27 cellular contexts compared by ENCODE assay signal in the genomic region with DNA sequence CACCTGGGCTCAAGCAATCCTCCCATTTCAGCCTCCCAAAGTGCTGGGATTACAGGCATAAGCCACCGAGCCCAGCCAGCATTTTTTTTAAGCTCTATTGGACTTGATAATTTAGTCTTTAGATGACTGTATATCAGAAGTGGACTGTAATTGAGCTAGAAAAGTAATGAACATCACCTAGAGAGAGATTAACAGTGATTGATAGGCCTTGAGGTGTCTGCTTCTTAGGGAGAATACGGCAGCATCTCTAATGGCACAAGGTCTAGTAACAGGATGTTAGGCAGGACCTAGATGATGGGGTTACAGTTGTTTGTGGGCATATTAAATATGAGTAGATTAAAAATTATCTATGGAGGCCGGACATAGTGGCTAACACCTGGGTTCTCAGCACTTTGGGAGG.
"Had no signal": no experiment of that assay in that cellular context is flagged by ENCODE, and none has a peak within 500 bp of the region (broad histone marks: within the 10 kb centered on the region; RNA-seq: fewer than 3 reads in every experiment).

No MANE protein-coding gene starts in this region.

- H3K27me3 ChIP-seq: stomach, suprapubic skin, testis, thyroid gland, tibial artery, tibial nerve, transverse colon, upper lobe of left lung, upper lobe of right lung, uterus, vagina had no signal

- H3K36me3 ChIP-seq: stomach, suprapubic skin, thoracic aorta, thyroid gland, tibial artery, tibial nerve, transverse colon, upper lobe of left lung, upper lobe of right lung, uterus, vagina had no signal

- ATAC-seq: stimulated activated effector memory CD8-positive, alpha-beta T cell treated with anti-CD3 and anti-CD28 coated beads, Interleukin-12 subunit alpha, Interleukin-12 subunit beta, amount 100 ng/mL, for 72 hours; stimulated activated memory B cell treated with anti-CD40 and anti-IgM and Interleukin-4, amounts not matched to agents 10 μg/mL and 1 μg/mL and 100 μg/mL, for 72 hours; stimulated activated naive B cell treated with anti-CD40 and anti-IgM and Interleukin-4, amounts not matched to agents 10 μg/mL and 1 μg/mL and 100 μg/mL, for 72 hours; stimulated activated naive CD8-positive, alpha-beta T cell treated with anti-CD3 and anti-CD28 coated beads, Interleukin-15, amount 100 ng/mL, for 72 hours; stimulated activated naive CD8-positive, alpha-beta T cell treated with anti-CD3 and anti-CD28 coated beads, Interleukin-15, Interleukin-2, amounts not matched to agents 100 U/mL and 50 U/mL, for 24 hours; upper lobe of right lung had no signal

- FAIRE-seq: urothelium cell line had no signal

- H3K27ac ChIP-seq: stomach, suprapubic skin, testis, thoracic aorta, thyroid gland, tibial artery, tibial nerve, transverse colon, upper lobe of left lung, upper lobe of right lung, uterus, vagina had no signal

- H3K9me3 ChIP-seq: stomach, suprapubic skin, testis, thoracic aorta, thyroid gland, tibial artery, tibial nerve, transverse colon, upper lobe of left lung, upper lobe of right lung, uterus, vagina had no signal

- H3K4me1 ChIP-seq: stomach, suprapubic skin, testis, thyroid gland, tibial artery, tibial nerve, transverse colon, upper lobe of left lung, upper lobe of right lung, uterus, vagina had no signal

- H3K4me3 ChIP-seq: stomach, suprapubic skin, testis, thoracic aorta, thyroid gland, tibial artery, tibial nerve, transverse colon, upper lobe of left lung, upper lobe of right lung, uterus, vagina had no signal

- DNase-seq: stimulated activated CD4-positive, alpha-beta T cell treated with anti-CD3 and anti-CD28 coated beads, Interleukin-2, amount 100 ng/mL, for 48 hours; stimulated activated CD4-positive, alpha-beta T cell treated with anti-CD3 and anti-CD28 coated beads, Interleukin-4, amount 100 ng/mL, for 1 hour; stimulated activated CD4-positive, alpha-beta T cell treated with anti-CD3 and anti-CD28 coated beads, Interleukin-4, amount 100 ng/mL, for 24 hours; stimulated activated CD4-positive, alpha-beta T cell treated with anti-CD3 and anti-CD28 coated beads, Interleukin-4, amount 100 ng/mL, for 4 hours; stimulated activated CD8-positive, alpha-beta memory T cell treated with anti-CD3 and anti-CD28 coated beads, Interleukin-4, amount 100 ng/mL, for 48 hours; stimulated activated naive B cell treated with anti-CD40 and anti-IgM and Interleukin-4, amounts not matched to agents 10 μg/mL and 1 μg/mL and 100 μg/mL, for 72 hours; stimulated activated naive CD4-positive, alpha-beta T cell; stimulated activated naive CD4-positive, alpha-beta T cell treated with Interleukin-2 at 50 U/mL for 16 hours; stimulated activated naive CD8-positive, alpha-beta T cell treated with anti-CD3 and anti-CD28 coated beads, Interleukin-15, amount 100 ng/mL, for 72 hours; stimulated activated naive CD8-positive, alpha-beta T cell treated with anti-CD3 and anti-CD28 coated beads, Interleukin-15, Interleukin-2, amounts not matched to agents 100 U/mL and 50 U/mL, for 24 hours; stomach; substantia nigra; testis; thyroid gland; tibial artery; transverse colon; trophoblast cell; upper lobe of left lung; upper lobe of right lung; uterus had no signal
